21 cellular contexts compared by ENCODE assay signal in the genomic region with DNA sequence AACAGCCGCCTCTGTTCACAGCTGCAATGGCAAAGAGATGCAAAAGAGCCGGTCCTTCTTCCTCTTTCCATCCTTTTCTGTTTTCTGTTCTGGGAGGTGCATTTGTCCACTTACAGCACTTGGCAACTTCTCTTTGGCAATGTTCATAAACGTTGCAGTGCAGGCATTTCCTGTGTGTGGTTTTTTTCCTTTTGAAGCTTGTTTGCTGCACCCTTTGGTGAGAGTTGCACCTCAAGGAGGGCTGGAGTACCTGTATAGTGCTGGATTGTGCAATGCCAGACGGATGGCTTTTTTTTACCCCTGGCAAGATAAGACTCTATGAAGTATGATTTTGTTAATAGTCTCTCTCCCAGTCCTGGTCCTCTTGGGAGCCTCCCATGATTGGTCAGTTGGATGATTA. TPM values are rescaled to one million over a fixed set of nuclear protein-coding genes. Genes with fewer than 3 reads are reported as not detected.
DNase-seq lines count a peak whose midpoint lies in the region; ATAC-seq and TF ChIP-seq lines count a peak whose summit lies in the region.
"Had no signal": no experiment of that assay in that cellular context is flagged by ENCODE, and none has a peak within 500 bp of the region (broad histone marks: within the 10 kb centered on the region; RNA-seq: fewer than 3 reads in every experiment).

No MANE protein-coding gene starts in this region.

- no peak overlapping the region for H3K4me3 Mint-ChIP-seq in CD8-positive, alpha-beta memory T cell
- H3K4me3 Mint-ChIP-seq: CD4-positive, alpha-beta T cell had no signal

- H2AFZ ChIP-seq in mammary epithelial cell (ENCODE audit: low read depth, low read length), result no peak overlapping the region

- in situ Hi-C loops in mammary epithelial cell (cut with MboI; ENCODE audit: low sequenced_read_pairs in 2 of 2) (no loop called here), GM13976 (cut with MboI; ENCODE audit: low sequenced_read_pairs, unreplicated experiment) (no loop called here), brain microvascular endothelial cell (cut with HindIII; ENCODE audit: low pct_ligation_motif_present, low sequenced_read_pairs) (no loop called here)

- H3K9ac ChIP-seq in mammary epithelial cell (ENCODE audit: insufficient read depth, low read length), result no peak overlapping the region

- no TSS peak for BruUV-seq in mammary epithelial cell (replicated peaks; lab: Mats Ljungman, UMichigan)

- no peaks in the 10 kb centered on the region for H3K4me1 ChIP-seq in left ventricle myocardium inferior
- H3K4me1 ChIP-seq in mammary epithelial cell (ENCODE audit: insufficient read depth, low read length), result peaks cover 10% of the 10 kb centered on the region
- peaks cover 24 to 40% (median 30%) of the 10 kb centered on the region in 4 donors for H3K4me1 ChIP-seq in upper lobe of left lung
- H3K4me1 ChIP-seq in CD8-positive, alpha-beta memory T cell (ENCODE audit: insufficient read depth, low read length), result no peaks in the 10 kb centered on the region

- TF ChIP-seq POLR2A in upper lobe of left lung (IDR thresholded peaks at IDR 0.05), result no peak

- H3K36me3 ChIP-seq in left ventricle myocardium inferior (no peaks in the 10 kb centered on the region), mammary epithelial cell (ENCODE audit: insufficient read depth, low read length) (no peaks in the 10 kb centered on the region), upper lobe of left lung (no peaks in the 10 kb centered on the region), brain microvascular endothelial cell (replicated peaks) (no peaks in the 10 kb centered on the region)
- H3K36me3 ChIP-seq in CD8-positive, alpha-beta memory T cell (ENCODE audit: insufficient read depth, low read length), result no peaks in the 10 kb centered on the region

- peak in 1 of 4 donors; percentile 70 for TF ChIP-seq EP300 in upper lobe of left lung (IDR thresholded peaks at IDR 0.05)

- POLR2A ChIA-PET in CD8-positive, alpha-beta memory T cell (lab: Charles Lee), result no interaction called here

- H3K9me3 ChIP-seq in left ventricle myocardium inferior (replicated peaks) (peaks cover 8% of the 10 kb centered on the region), mammary epithelial cell (replicated peaks; ENCODE audit: insufficient read depth, low read length) (peaks cover 3% of the 10 kb centered on the region), upper lobe of left lung (no peaks in the 10 kb centered on the region)
- no peaks in the 10 kb centered on the region for H3K9me3 ChIP-seq in CD8-positive, alpha-beta memory T cell (ENCODE audit: low read length)

- peaks cover 2 to 21% of the 10 kb centered on the region in 2 donors for H3K27me3 Mint-ChIP-seq in CD8-positive, alpha-beta memory T cell

- H3K27me3 ChIP-seq in left ventricle myocardium inferior (ENCODE audit: low read depth) (peaks cover 45% of the 10 kb centered on the region), mammary epithelial cell (ENCODE audit: insufficient read depth, low read length) (no peaks in the 10 kb centered on the region), upper lobe of left lung (no peaks in the 10 kb centered on the region), brain microvascular endothelial cell (replicated peaks) (no peaks in the 10 kb centered on the region)
- no peaks in the 10 kb centered on the region for H3K27me3 ChIP-seq in CD8-positive, alpha-beta memory T cell (ENCODE audit: insufficient read depth, low read length, poor library complexity, severe bottlenecking)

- dilution Hi-C loops in mammary epithelial cell (cut with HindIII; ENCODE audit: low sequenced_read_pairs), result no loop called here

- intact Hi-C loops in Right ventricle myocardium superior (cut with DNase I), result no loop called here
- intact Hi-C loops in left ventricle myocardium inferior (cut with micrococcal nuclease), result no loop called here
- intact Hi-C loops in mammary epithelial cell (cut with micrococcal nuclease), result no loop called here

- 2% methylated on average over 3 of the region's 4 CpGs for WGBS in mammary epithelial cell (ENCODE audit: low coverage, missing lambda C conversion rate)
- WGBS in upper lobe of left lung, 2 donors, result 13 to 16% methylated on average over 4 of the region's 4 CpGs

- no peaks in the 10 kb centered on the region for H4K20me1 ChIP-seq in mammary epithelial cell (ENCODE audit: insufficient read depth, low read length)

- DNase-seq in Right ventricle myocardium superior (no peak), left ventricle myocardium inferior (no peak), NCI-H510A treated with DMSO at 0.1 percent for 48 hours (lab: John Stamatoyannopoulos, UW) (peak; percentile 65), mammary epithelial cell (peak; percentile 59), upper lobe of left lung (peak in 1 of 2 donors; percentile 73), GM13976 (ENCODE audit: low spot score) (no peak), brain microvascular endothelial cell (no peak)
- no peak for DNase-seq in CD8-positive, alpha-beta memory T cell
- DNase-seq: activated CD4-positive, alpha-beta T cell treated with anti-CD3 and anti-CD28 coated beads, Interleukin-2, amount 50 U/mL, for 48 hours; activated gamma-delta T cell treated with Interleukin-2 at 50 U/mL for 16 hours; CD4-positive, alpha-beta T cell; central memory CD4-positive, alpha-beta T cell; DMS153; NCI-H187 treated with DMSO at 0.1 percent for 48 hours; NCI-H524; retina had no signal

- peaks cover 0 to 2% (median 0%) of the 10 kb centered on the region in 5 donors for H3K9me3 Mint-ChIP-seq in CD8-positive, alpha-beta memory T cell
- H3K9me3 Mint-ChIP-seq: CD4-positive, alpha-beta T cell had no signal

- no peaks in the 10 kb centered on the region for H3K79me2 ChIP-seq in mammary epithelial cell (ENCODE audit: insufficient read depth, low read length)

- H3K4me3 ChIP-seq in left ventricle myocardium inferior (no peak overlapping the region), mammary epithelial cell (replicated peaks in 1 of 3; ENCODE audit: insufficient read depth in 1 of 3, low read depth in 2 of 3, low read length in 3 of 3) (no peak overlapping the region), upper lobe of left lung (no peak overlapping the region), brain microvascular endothelial cell (ENCODE audit: low read depth, low read length) (no peak overlapping the region)
- H3K4me3 ChIP-seq in CD8-positive, alpha-beta memory T cell (ENCODE audit: low read length), result no peak overlapping the region

- H3K4me2 ChIP-seq in mammary epithelial cell (ENCODE audit: insufficient read depth, low read depth, low read length), result no peak overlapping the region

- TF ChIP-seq CTCF in left ventricle myocardium inferior (IDR thresholded peaks at IDR 0.05; ENCODE audit: borderline replicate concordance) (no peak), mammary epithelial cell (conservative IDR thresholded peaks at IDR 0.05 in 1 of 2, IDR thresholded peaks at IDR 0.05 in 1 of 2; ENCODE audit: extremely low read depth in 1 of 2, insufficient read depth in 1 of 2, low read depth in 1 of 2, low read length in 2 of 2) (no peak), upper lobe of left lung (IDR thresholded peaks at IDR 0.05) (no peak), GM13976 (IDR thresholded peaks at IDR 0.05; ENCODE audit: borderline replicate concordance, control extremely low read depth, extremely low read depth, insufficient read depth, missing control alignments) (no peak), brain microvascular endothelial cell (IDR thresholded peaks at IDR 0.05; ENCODE audit: low read depth, low read length, missing control alignments) (no peak)

- no peaks in the 10 kb centered on the region for H3K4me1 Mint-ChIP-seq in CD8-positive, alpha-beta memory T cell

- CTCF ChIA-PET in mammary epithelial cell (lab: Charles Lee; ENCODE audit: low non-redundant PET), result no interaction called here
- CTCF ChIA-PET in CD8-positive, alpha-beta memory T cell (lab: Charles Lee), result no interaction called here

- no peak overlapping the region for H3K27ac ChIP-seq in left ventricle myocardium inferior (replicated peaks)
- H3K27ac ChIP-seq in mammary epithelial cell (ENCODE audit: insufficient read depth, low read depth, low read length), result no peak overlapping the region
- H3K27ac ChIP-seq in upper lobe of left lung, result no peak overlapping the region
- no peak overlapping the region for H3K27ac ChIP-seq in CD8-positive, alpha-beta memory T cell (ENCODE audit: low read depth, low read length)
- no peak overlapping the region for H3K27ac ChIP-seq in brain microvascular endothelial cell

- H3K27ac Mint-ChIP-seq in CD8-positive, alpha-beta memory T cell, result no peak overlapping the region
- H3K27ac Mint-ChIP-seq: CD4-positive, alpha-beta T cell had no signal

- ATAC-seq in Right ventricle myocardium superior (ENCODE audit: poor library complexity), result peak; percentile 27
- peak; percentile 37 to 77 for ATAC-seq in upper lobe of left lung (ENCODE audit: low FRiP score in 2 of 2)
- ATAC-seq: esophagus mucosa, left lobe of liver had no signal

- no peaks in the 10 kb centered on the region for H3K36me3 Mint-ChIP-seq in CD8-positive, alpha-beta memory T cell

RNA-seq across cellular contexts. Expression of gene HABP2, which starts 53.8 kb away (rescaled TPM):
- total RNA-seq in Right ventricle myocardium superior (0.24 TPM), left ventricle myocardium inferior (not detected), mammary epithelial cell (not detected), upper lobe of left lung (10 to 100 TPM in 1 of 6 donors, 1 to 10 TPM in 1, under 1 TPM in 2, not detected in 2; 0.15 to 10.3 (median 1.3) TPM)
- not detected for polyA plus RNA-seq in mammary epithelial cell
- not detected for polyA minus RNA-seq in mammary epithelial cell
- total RNA-seq in CD8-positive, alpha-beta memory T cell, result not detected
- polyA plus RNA-seq in CD8-positive, alpha-beta memory T cell, result not detected
- total RNA-seq: CD4-positive, alpha-beta T cell; M059J; subcutaneous adipose tissue; T-helper 1 cell treated with Interleukin-12 subunit alpha and Interleukin-12 subunit beta and Interleukin-4 antibody, amounts not matched to agents 30 ng/mL and 1 ng/mL, for 36 hours had no signal

Comparison
In these comparisons a context has a peak if more than half of its experiments do, and no peak if none do; other contexts are left out.
1. DNase-seq: peak in NCI-H510A treated with DMSO at 0.1 percent for 48 hours (single experiment) and mammary epithelial cell (single experiment); none in Right ventricle myocardium superior (single experiment), left ventricle myocardium inferior (single experiment), GM13976 (single experiment), CD8-positive, alpha-beta memory T cell (0 of 5) and brain microvascular endothelial cell (single experiment).